In the genomic region with DNA sequence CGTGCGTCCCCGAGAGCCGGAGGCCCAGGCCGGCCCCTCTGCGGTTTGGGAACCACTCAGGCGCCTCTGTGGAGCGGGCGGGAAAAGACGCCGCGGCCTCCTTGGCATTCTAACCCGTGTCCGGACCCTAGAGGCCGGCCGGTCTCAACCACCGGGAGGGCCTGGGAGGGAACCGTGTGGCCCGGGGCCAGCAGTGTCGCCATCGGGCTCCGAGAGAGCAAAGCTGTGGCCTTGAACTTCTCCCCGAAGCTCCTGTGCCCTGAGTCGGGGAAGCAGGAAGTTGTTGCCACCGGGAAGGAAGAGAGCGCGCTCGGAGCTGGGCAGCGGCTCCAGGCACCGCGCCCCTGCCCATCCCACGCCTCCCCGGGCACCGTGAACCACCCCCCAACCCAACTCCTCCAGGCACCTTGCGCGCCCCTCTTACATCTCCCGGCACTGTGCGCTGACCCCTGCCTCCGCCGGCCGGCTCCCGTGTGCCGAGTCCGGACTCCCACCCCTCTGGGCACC, we compare ENCODE assay signal across 7 cellular contexts.
DNase-seq lines count a peak whose midpoint lies in the region; ATAC-seq and TF ChIP-seq lines count a peak whose summit lies in the region.

No MANE protein-coding gene starts in this region.

- peak overlapping the region; percentile 89 to 92 for H3K4me3 Mint-ChIP-seq in stimulated activated naive B cell treated with anti-CD40 and anti-IgM and Interleukin-4, amounts not matched to agents 10 μg/mL and 1 μg/mL and 100 μg/mL, for 72 hours

- TF ChIP-seq CTCF in body of pancreas (IDR thresholded peaks at IDR 0.05) = no peak

- peaks cover 2 to 3% of the 10 kb centered on the region in 2 donors for H3K36me3 Mint-ChIP-seq in stimulated activated naive B cell treated with anti-CD40 and anti-IgM and Interleukin-4, amounts not matched to agents 10 μg/mL and 1 μg/mL and 100 μg/mL, for 72 hours

- no peaks in the 10 kb centered on the region for H3K9me3 ChIP-seq in body of pancreas

- ATAC-seq in GM19025 (IDR thresholded peaks at IDR 0.05; ENCODE audit: low read depth, unreplicated experiment) (peak; percentile 4), body of pancreas (peak; percentile 39), left colon (peak; percentile 55)
- ATAC-seq in stimulated activated naive B cell treated with anti-CD40 and anti-IgM and Interleukin-4, amounts not matched to agents 10 μg/mL and 1 μg/mL and 100 μg/mL, for 72 hours (replicated peaks) = peak; percentile 31 to 33

- peak overlapping the region; percentile 99 to 100 (median 100) for H3K27ac ChIP-seq in body of pancreas

- H3K4me1 Mint-ChIP-seq in stimulated activated naive B cell treated with anti-CD40 and anti-IgM and Interleukin-4, amounts not matched to agents 10 μg/mL and 1 μg/mL and 100 μg/mL, for 72 hours = peaks cover 26 to 36% of the 10 kb centered on the region in 2 donors

- DNase-seq in NCI-H69 (lab: John Stamatoyannopoulos, UW) (peak; percentile 86), body of pancreas (peak; percentile 84 to 88 (median 86)), left colon (peak; percentile 70 to 77), foreskin melanocyte (no peak), iPS-NIHi7 (ENCODE audit: extremely low spot score) (no peak)
- peak; percentile 46 for DNase-seq in stimulated activated naive B cell treated with anti-CD40 and anti-IgM and Interleukin-4, amounts not matched to agents 10 μg/mL and 1 μg/mL and 100 μg/mL, for 72 hours

- no peaks in the 10 kb centered on the region for H3K27me3 ChIP-seq in body of pancreas

- H3K27ac Mint-ChIP-seq in stimulated activated naive B cell treated with anti-CD40 and anti-IgM and Interleukin-4, amounts not matched to agents 10 μg/mL and 1 μg/mL and 100 μg/mL, for 72 hours = peak overlapping the region; percentile 98

- no peaks in the 10 kb centered on the region for H3K27me3 Mint-ChIP-seq in stimulated activated naive B cell treated with anti-CD40 and anti-IgM and Interleukin-4, amounts not matched to agents 10 μg/mL and 1 μg/mL and 100 μg/mL, for 72 hours

- intact Hi-C loops in body of pancreas (cut with DNase I) (no loop called here), left colon (cut with DNase I, micrococcal nuclease) (no loop called here)

- H3K4me1 ChIP-seq in body of pancreas = peaks cover 48% of the 10 kb centered on the region

- peak in 1 of 3 donors; percentile 78 for TF ChIP-seq POLR2A in body of pancreas (IDR thresholded peaks at IDR 0.05)

- WGBS in body of pancreas, 2 donors = 0 to 1% methylated on average over 26 to 37 of the region's 44 CpGs

- H3K4me3 ChIP-seq in body of pancreas = peak overlapping the region; percentile 24 to 30

- no peaks in the 10 kb centered on the region for H3K9me3 Mint-ChIP-seq in stimulated activated naive B cell treated with anti-CD40 and anti-IgM and Interleukin-4, amounts not matched to agents 10 μg/mL and 1 μg/mL and 100 μg/mL, for 72 hours

- H3K36me3 ChIP-seq in body of pancreas (replicated peaks in 1 of 2; ENCODE audit: insufficient read depth in 1 of 2, low read depth in 2 of 2) = no peaks in the 10 kb centered on the region

Comparison
In these comparisons a context has a peak if more than half of its experiments do, and no peak if none do; other contexts are left out.
1. ATAC-seq: peak in every context shown above with its lines; median percentile 55 in left colon; 39 in body of pancreas; 32 in stimulated activated naive B cell treated with anti-CD40 and anti-IgM and Interleukin-4, amounts not matched to agents 10 μg/mL and 1 μg/mL and 100 μg/mL, for 72 hours; 4 in GM19025.
2. DNase-seq: peak in NCI-H69 (single experiment), body of pancreas (4 of 4), left colon (2 of 2) and stimulated activated naive B cell treated with anti-CD40 and anti-IgM and Interleukin-4, amounts not matched to agents 10 μg/mL and 1 μg/mL and 100 μg/mL, for 72 hours (single experiment); none in foreskin melanocyte (single experiment) and iPS-NIHi7 (single experiment).